In genomic region chr19:17305211-17305516, GRCh38 we compare ENCODE assay signal across 8 cellular contexts. TPM values are rescaled to one million over a fixed set of nuclear protein-coding genes. Genes with fewer than 3 reads are reported as not detected.
DNase-seq lines count a peak whose midpoint lies in the region; ATAC-seq, FAIRE-seq and TF ChIP-seq lines count a peak whose summit lies in the region.

No MANE protein-coding gene starts in this region.

- no peaks in the 10 kb centered on the region for H3K9me3 Mint-ChIP-seq in T-helper 2 cell treated with Interferon-gamma antibody and Interleukin-4, amounts not matched to agents 5 μg/mL and 100 μg/mL, for 36 hours
- H3K9me3 Mint-ChIP-seq in activated naive CD8-positive, alpha-beta T cell (ENCODE audit: low read depth) = no peaks in the 10 kb centered on the region

- H3K36me3 Mint-ChIP-seq in T-helper 2 cell treated with Interferon-gamma antibody and Interleukin-4, amounts not matched to agents 5 μg/mL and 100 μg/mL, for 36 hours (ENCODE audit: low read depth) = peaks cover 5% of the 10 kb centered on the region
- no peaks in the 10 kb centered on the region for H3K36me3 Mint-ChIP-seq in activated naive CD8-positive, alpha-beta T cell

- ATAC-seq in GM21529 (IDR thresholded peaks at IDR 0.05; ENCODE audit: unreplicated experiment) = no peak

- no peak for TF ChIP-seq CTCF in kidney (IDR thresholded peaks at IDR 0.05; ENCODE audit: borderline replicate concordance, extremely low read depth, insufficient read depth)

- intact Hi-C loops in kidney (cut with DNase I) = no loop called here

- no peaks in the 10 kb centered on the region for H3K27me3 ChIP-seq in subcutaneous abdominal adipose tissue (ENCODE audit: control insufficient read depth in 5 of 5, insufficient read depth in 4 of 5, low read length in 5 of 5)

- H3K36me3 ChIP-seq in kidney (ENCODE audit: control insufficient read depth in 1 of 2, insufficient read depth in 2 of 2, low read length in 2 of 2) (no peaks in the 10 kb centered on the region), subcutaneous abdominal adipose tissue (ENCODE audit: control insufficient read depth in 5 of 5, insufficient read depth in 5 of 5, low read length in 5 of 5) (peaks cover 0 to 6% (median 2%) of the 10 kb centered on the region in 5 donors)

- H3K4me3 ChIP-seq in kidney (ENCODE audit: low read length in 2 of 2) (peak overlapping the region in 1 of 2 donors; percentile 93), subcutaneous abdominal adipose tissue (ENCODE audit: low read depth in 1 of 5, low read length in 5 of 5) (peak overlapping the region in 4 of 5 donors; percentile 78 to 86 (median 80))

- H3K4me1 ChIP-seq in kidney (ENCODE audit: control insufficient read depth in 1 of 2, insufficient read depth in 1 of 2, low read depth in 1 of 2, low read length in 2 of 2) (peaks cover 12 to 22% of the 10 kb centered on the region in 2 donors), subcutaneous abdominal adipose tissue (ENCODE audit: control insufficient read depth in 5 of 5, insufficient read depth in 5 of 5, low read length in 5 of 5) (peaks cover 4 to 60% (median 45%) of the 10 kb centered on the region in 5 donors)

- no peak for FAIRE-seq in kidney (lab: Jason Lieb, UNC)

- H3K27me3 Mint-ChIP-seq in T-helper 2 cell treated with Interferon-gamma antibody and Interleukin-4, amounts not matched to agents 5 μg/mL and 100 μg/mL, for 36 hours (ENCODE audit: low read depth) = no peaks in the 10 kb centered on the region
- no peaks in the 10 kb centered on the region for H3K27me3 Mint-ChIP-seq in activated naive CD8-positive, alpha-beta T cell

- peak overlapping the region; percentile 91 for H3K27ac Mint-ChIP-seq in T-helper 2 cell treated with Interferon-gamma antibody and Interleukin-4, amounts not matched to agents 5 μg/mL and 100 μg/mL, for 36 hours
- peak overlapping the region; percentile 92 for H3K27ac Mint-ChIP-seq in activated naive CD8-positive, alpha-beta T cell

- H3K4me3 Mint-ChIP-seq in T-helper 2 cell treated with Interferon-gamma antibody and Interleukin-4, amounts not matched to agents 5 μg/mL and 100 μg/mL, for 36 hours = peak overlapping the region; percentile 89
- H3K4me3 Mint-ChIP-seq in activated naive CD8-positive, alpha-beta T cell = peak overlapping the region; percentile 93

- peaks cover 31% of the 10 kb centered on the region for H3K4me1 Mint-ChIP-seq in T-helper 2 cell treated with Interferon-gamma antibody and Interleukin-4, amounts not matched to agents 5 μg/mL and 100 μg/mL, for 36 hours (ENCODE audit: low read depth)
- H3K4me1 Mint-ChIP-seq in activated naive CD8-positive, alpha-beta T cell (ENCODE audit: low read depth) = peaks cover 37% of the 10 kb centered on the region

- H3K9me3 ChIP-seq in kidney (ENCODE audit: control insufficient read depth in 1 of 2, low read length in 2 of 2) (no peaks in the 10 kb centered on the region), subcutaneous abdominal adipose tissue (ENCODE audit: control insufficient read depth in 5 of 5, low read length in 5 of 5) (no peaks in the 10 kb centered on the region)

- DNase-seq in T-helper 2 cell treated with Interferon-gamma antibody and Interleukin-4, amounts not matched to agents 5 μg/mL and 100 μg/mL, for 36 hours (ENCODE audit: low spot score) = no peak
- DNase-seq in T-helper 2 cell = no peak
- DNase-seq in kidney = no peak
- no peak for DNase-seq in effector CD4-positive, alpha-beta T cell
- DNase-seq in dedifferentiated amniotic fluid mesenchymal stem cell (ENCODE audit: extremely low spot score) = no peak

- peak overlapping the region; percentile 93 to 97 for H3K27ac ChIP-seq in kidney (ENCODE audit: low read depth in 2 of 2, low read length in 2 of 2)
- H3K27ac ChIP-seq in subcutaneous abdominal adipose tissue (ENCODE audit: low read depth, low read length) = peak overlapping the region; percentile 86

- no peak overlapping the region for H3K9ac ChIP-seq in kidney (ENCODE audit: low read length in 2 of 2)
- H3K9ac ChIP-seq in subcutaneous abdominal adipose tissue (ENCODE audit: low read length in 5 of 5) = no peak overlapping the region

RNA-seq across cellular contexts. Expression of gene MRPL34, which starts 0.5 kb away (rescaled TPM):
- 59.3 TPM for total RNA-seq in kidney
- 369 TPM for polyA plus RNA-seq in kidney (ENCODE audit: insufficient read depth, low read depth, low replicate concordance)

RNA-seq across cellular contexts. Expression of gene ABHD8, which starts 1.9 kb away (rescaled TPM):
- 9.6 TPM for total RNA-seq in kidney
- 20.0 TPM for polyA plus RNA-seq in kidney (ENCODE audit: insufficient read depth, low read depth, low replicate concordance)

RNA-seq across cellular contexts. Expression of gene DDA1, which starts 4.2 kb away (rescaled TPM):
- 27.7 TPM for total RNA-seq in kidney
- polyA plus RNA-seq in kidney (ENCODE audit: insufficient read depth, low read depth, low replicate concordance) = 35.9 TPM

RNA-seq across cellular contexts. Expression of gene ANKLE1, which starts 23.5 kb away (rescaled TPM):
- total RNA-seq in kidney = 0.54 TPM
- not detected for polyA plus RNA-seq in kidney (ENCODE audit: insufficient read depth, low read depth, low replicate concordance)

RNA-seq across cellular contexts. Expression of gene ANO8, which starts 29.5 kb away (rescaled TPM):
- 12.1 TPM for total RNA-seq in kidney
- 3.0 TPM for polyA plus RNA-seq in kidney (ENCODE audit: insufficient read depth, low read depth, low replicate concordance)
